In genomic region chr5:93599427-93600146, GRCh38 we compare ENCODE assay signal across 12 cellular contexts. TPM values are rescaled to one million over a fixed set of nuclear protein-coding genes. Genes with fewer than 3 reads are reported as not detected.
DNase-seq lines count a peak whose midpoint lies in the region; ATAC-seq and TF ChIP-seq lines count a peak whose summit lies in the region.
"Had no signal": no experiment of that assay in that cellular context is flagged by ENCODE, and none has a peak within 500 bp of the region (broad histone marks: within the 10 kb centered on the region; RNA-seq: fewer than 3 reads in every experiment).

No MANE protein-coding gene starts in this region.

- no peak overlapping the region for H3K4me2 ChIP-seq in mesendoderm (ENCODE audit: low read length)

- no peak overlapping the region for H3K9ac ChIP-seq in mesendoderm (ENCODE audit: low read length)

- H3K18ac ChIP-seq in mesendoderm (ENCODE audit: low read length) = no peak overlapping the region

- no peak overlapping the region for H3K23ac ChIP-seq in mesendoderm (ENCODE audit: low read length)

- H4K8ac ChIP-seq in mesendoderm (ENCODE audit: low read depth, low read length) = no peak overlapping the region

- no peak for TF ChIP-seq POLR2A in esophagus muscularis mucosa (IDR thresholded peaks at IDR 0.05; ENCODE audit: low read depth)

- H3K79me1 ChIP-seq in mesendoderm (ENCODE audit: low read length) = no peaks in the 10 kb centered on the region

- no peaks in the 10 kb centered on the region for H3K9me3 ChIP-seq in right cardiac atrium (ENCODE audit: control insufficient read depth, low read length)
- H3K9me3 ChIP-seq in esophagus muscularis mucosa = no peaks in the 10 kb centered on the region
- H3K9me3 ChIP-seq: gastrocnemius medialis, left lung had no signal

- peak; percentile 58 to 61 for ATAC-seq in right cardiac atrium
- no peak for ATAC-seq in GM19324 (IDR thresholded peaks at IDR 0.05; ENCODE audit: low FRiP score, unreplicated experiment)
- no peak for ATAC-seq in omental fat pad (ENCODE audit: low FRiP score)
- ATAC-seq: gastrocnemius medialis, left lung had no signal

- H3K36me3 ChIP-seq in esophagus muscularis mucosa = peaks cover 0 to 11% (median 2%) of the 10 kb centered on the region in 4 donors
- H3K36me3 ChIP-seq in mesendoderm (ENCODE audit: control insufficient read depth, insufficient read depth, low read length) = no peaks in the 10 kb centered on the region
- H3K36me3 ChIP-seq: gastrocnemius medialis, left lung had no signal

- peak overlapping the region; percentile 20 for H3K27ac ChIP-seq in right cardiac atrium (ENCODE audit: low read length)
- H3K27ac ChIP-seq in esophagus muscularis mucosa (replicated peaks in 1 of 4) = peak overlapping the region; percentile 62 to 89 (median 77)
- no peak overlapping the region for H3K27ac ChIP-seq in mesendoderm (ENCODE audit: low read depth, low read length)
- H3K27ac ChIP-seq: gastrocnemius medialis had no signal

- WGBS in right cardiac atrium = 24% methylated on average over 16 of the region's 16 CpGs
- WGBS in esophagus muscularis mucosa = 36% methylated on average over 16 of the region's 16 CpGs
- no CpG with 5 or more reads among the region's 16 CpGs for WGBS in mesendoderm (ENCODE audit: extremely low coverage, insufficient coverage, low lambda C conversion rate)

- no peak overlapping the region for H3K4ac ChIP-seq in mesendoderm (ENCODE audit: low read depth, low read length)

- TF ChIP-seq EP300 in esophagus muscularis mucosa (IDR thresholded peaks at IDR 0.05) = no peak

- H3K4me3 ChIP-seq in right cardiac atrium (ENCODE audit: low read length) (no peak overlapping the region), esophagus muscularis mucosa (peak overlapping the region in 3 of 4 donors; percentile 5 to 36 (median 9)), mesendoderm (ENCODE audit: low read length) (no peak overlapping the region)
- H3K4me3 ChIP-seq: gastrocnemius medialis, left lung had no signal

- no peaks in the 10 kb centered on the region for H3K79me2 ChIP-seq in mesendoderm (ENCODE audit: control insufficient read depth, insufficient read depth, low read length)

- no peak overlapping the region for H3K56ac ChIP-seq in mesendoderm (ENCODE audit: low read length)

- intact Hi-C loops in right cardiac atrium (cut with DNase I) = loop anchor here in 3 of 4 donors (10.0 kb wide), 2 partner anchors 195 to 205 kb away; no protein-coding TSS in a partner anchor
- intact Hi-C loops in cardiac septum (cut with DNase I) = no loop called here
- intact Hi-C loops in esophagus muscularis mucosa (cut with DNase I) = loop anchor here (10.0 kb wide), 1 partner anchor 195 kb away; no protein-coding TSS in a partner anchor

- H3K4me1 ChIP-seq in right cardiac atrium (ENCODE audit: control insufficient read depth, insufficient read depth, low read length) (no peaks in the 10 kb centered on the region), esophagus muscularis mucosa (peaks cover 7 to 41% (median 25%) of the 10 kb centered on the region in 4 donors), mesendoderm (ENCODE audit: control insufficient read depth, low read depth, low read length) (peaks cover 6% of the 10 kb centered on the region)

- H2AK5ac ChIP-seq in mesendoderm (ENCODE audit: low read length) = no peak overlapping the region

- H2BK5ac ChIP-seq in mesendoderm (ENCODE audit: low read length) = no peak overlapping the region

- H2BK120ac ChIP-seq in mesendoderm (ENCODE audit: low read depth, low read length) = no peak overlapping the region

- H4K5ac ChIP-seq in mesendoderm (ENCODE audit: low read length) = no peak overlapping the region

- DNase-seq in right cardiac atrium = peak in 1 of 3 donors; percentile 63
- no peak for DNase-seq in cardiac septum (ENCODE audit: low spot score)
- peak; percentile 90 for DNase-seq in esophagus muscularis mucosa (ENCODE audit: extremely low spot score)
- peak; percentile 79 for DNase-seq in mesendoderm
- no peak for DNase-seq in omental fat pad (ENCODE audit: low spot score)
- DNase-seq in HUDEP-2 (lab: John Stamatoyannopoulos, UW; ENCODE audit: unreplicated experiment in 76 of 76) = no peak
- DNase-seq in NCI-H2029 treated with DMSO at 0.1 percent for 48 hours (lab: John Stamatoyannopoulos, UW) = no peak
- DNase-seq: activated CD4-positive, alpha-beta T cell treated with anti-CD3 and anti-CD28 coated beads, Interleukin-2, amount 50 U/mL, for 1 hour; gastrocnemius medialis; left lung; T-helper 1 cell had no signal

- no peak overlapping the region for H2BK15ac ChIP-seq in mesendoderm (replicated peaks; ENCODE audit: low read depth)

- TF ChIP-seq CTCF in esophagus muscularis mucosa (IDR thresholded peaks at IDR 0.05) (no peak), omental fat pad (IDR thresholded peaks at IDR 0.05) (no peak)

- no peaks in the 10 kb centered on the region for H3K27me3 ChIP-seq in right cardiac atrium (ENCODE audit: control insufficient read depth, insufficient read depth)
- peaks cover 0 to 58% (median 9%) of the 10 kb centered on the region in 4 donors for H3K27me3 ChIP-seq in esophagus muscularis mucosa
- peaks cover 85% of the 10 kb centered on the region for H3K27me3 ChIP-seq in mesendoderm (ENCODE audit: insufficient read depth, low read length, poor library complexity)

RNA-seq across cellular contexts. Expression of gene NR2F1, which starts 16.6 kb away (rescaled TPM):
- 10 to 100 TPM; 22.1 to 59.2 (median 42.6) TPM for total RNA-seq in right cardiac atrium
- polyA plus RNA-seq in right cardiac atrium = 29.0 TPM
- 0.73 TPM for total RNA-seq in cardiac septum
- 10 to 100 TPM; 17.4 to 43.8 (median 40.6) TPM for total RNA-seq in esophagus muscularis mucosa
- not detected for polyA plus RNA-seq in mesendoderm (2013, experiment 1 of 2)
- not detected for polyA plus RNA-seq in mesendoderm (2013, experiment 2 of 2)
- total RNA-seq in omental fat pad = 100 to 1,000 TPM in 1 of 4 donors, 10 to 100 TPM in 3; 15.6 to 117 (median 68.3) TPM

RNA-seq across cellular contexts. Expression of gene NR2F1-AS1, which starts 18.6 kb away (rescaled TPM):
- total RNA-seq in right cardiac atrium (10 to 100 TPM in 3 of 4 donors, 1 to 10 TPM in 1; 7.8 to 13.2 (median 11.8) TPM), cardiac septum (0.89 TPM), esophagus muscularis mucosa (10 to 100 TPM in 1 of 4 donors, 1 to 10 TPM in 3; 8.6 to 22.8 (median 9.5) TPM), omental fat pad (10 to 100 TPM; 17.3 to 31.0 (median 22.9) TPM)
- polyA plus RNA-seq in right cardiac atrium = 10.3 TPM
- polyA plus RNA-seq in mesendoderm (2013, experiment 1 of 2) = 0.53 TPM
- 0.66 TPM for polyA plus RNA-seq in mesendoderm (2013, experiment 2 of 2)

Comparison
In these comparisons a context has a peak if more than half of its experiments do, and no peak if none do; other contexts are left out.
1. ATAC-seq: peak in right cardiac atrium (2 of 2); none in GM19324 (single experiment) and omental fat pad (single experiment).
2. DNase-seq: peak in esophagus muscularis mucosa (single experiment) and mesendoderm (single experiment); none in cardiac septum (single experiment), omental fat pad (single experiment), HUDEP-2 (0 of 76) and NCI-H2029 treated with DMSO at 0.1 percent for 48 hours (single experiment).
3. H3K4me3 ChIP-seq: peak in esophagus muscularis mucosa (3 of 4); none in right cardiac atrium (single experiment) and mesendoderm (single experiment).